ENCODE assay signal across 13 cellular contexts in genomic region chr16:70418274-70418992, GRCh38. TPM values are rescaled to one million over a fixed set of nuclear protein-coding genes. Genes with fewer than 3 reads are reported as not detected.
DNase-seq lines count a peak whose midpoint lies in the region; ATAC-seq and TF ChIP-seq lines count a peak whose summit lies in the region.
"Had no signal": no experiment of that assay in that cellular context is flagged by ENCODE, and none has a peak within 500 bp of the region (broad histone marks: within the 10 kb centered on the region; RNA-seq: fewer than 3 reads in every experiment).

No MANE protein-coding gene starts in this region.

- H3K9me3 Mint-ChIP-seq in activated CD8-positive, alpha-beta T cell treated with anti-CD3 and anti-CD28 coated beads for 36 hours = no peaks in the 10 kb centered on the region
- H3K9me3 Mint-ChIP-seq: CD14-positive monocyte had no signal

- peak overlapping the region; percentile 47 for H3K4me2 ChIP-seq in hepatocyte

- no peaks in the 10 kb centered on the region for H3K9me2 ChIP-seq in hepatocyte (replicated peaks; ENCODE audit: insufficient read depth)

- H3K4me3 ChIP-seq in hepatocyte = no peak overlapping the region

- peak overlapping the region; percentile 86 for H3K27ac Mint-ChIP-seq in activated CD8-positive, alpha-beta T cell treated with anti-CD3 and anti-CD28 coated beads for 36 hours

- H2AFZ ChIP-seq in hepatocyte = no peak overlapping the region

- intact Hi-C loops in activated CD8-positive, alpha-beta T cell treated with anti-CD3 and anti-CD28 coated beads for 36 hours (cut with micrococcal nuclease) = no loop called here

- H3K27ac ChIP-seq in hepatocyte = peak overlapping the region; percentile 46
- H3K27ac ChIP-seq: VCaP had no signal

- ATAC-seq in activated CD8-positive, alpha-beta T cell treated with anti-CD3 and anti-CD28 coated beads for 36 hours = peak; percentile 57
- ATAC-seq in HG03432 (IDR thresholded peaks at IDR 0.05; ENCODE audit: unreplicated experiment) (no peak), HG03460 (IDR thresholded peaks at IDR 0.05; ENCODE audit: unreplicated experiment) (no peak), HG02678 (IDR thresholded peaks at IDR 0.05; ENCODE audit: unreplicated experiment) (no peak)

- no peaks in the 10 kb centered on the region for H3K36me3 ChIP-seq in hepatocyte (replicated peaks; ENCODE audit: insufficient read depth, low read depth)

- H3K27me3 ChIP-seq in hepatocyte = no peaks in the 10 kb centered on the region

- peak overlapping the region; percentile 52 for H3K4me3 Mint-ChIP-seq in activated CD8-positive, alpha-beta T cell treated with anti-CD3 and anti-CD28 coated beads for 36 hours

- H3K4me1 ChIP-seq in hepatocyte (ENCODE audit: insufficient read depth) = peaks cover 65% of the 10 kb centered on the region

- peaks cover 94% of the 10 kb centered on the region for H3K79me2 ChIP-seq in hepatocyte

- H4K20me1 ChIP-seq in hepatocyte (ENCODE audit: insufficient read depth, poor library complexity, severe bottlenecking) = peaks cover 14% of the 10 kb centered on the region

- DNase-seq in stimulated activated CD4-positive, alpha-beta T cell treated with anti-CD3 and anti-CD28 coated beads, Interleukin-4, amount 100 ng/mL, for 1 hour = peak; percentile 22
- no peak for DNase-seq in stimulated activated CD4-positive, alpha-beta T cell treated with anti-CD3 and anti-CD28 coated beads, Interleukin-2, amount 100 ng/mL, for 48 hours
- peak; percentile 73 for DNase-seq in activated CD8-positive, alpha-beta T cell treated with anti-CD3 and anti-CD28 coated beads for 36 hours
- no peak for DNase-seq in hepatocyte (ENCODE audit: low spot score)
- DNase-seq in GF-D8 (lab: John Stamatoyannopoulos, UW) = no peak
- DNase-seq: amniotic stem cell, foreskin melanocyte, NCI-H524 had no signal

- no peaks in the 10 kb centered on the region for H3K9me3 ChIP-seq in hepatocyte (ENCODE audit: low read depth)

- peaks cover 58% of the 10 kb centered on the region for H3K4me1 Mint-ChIP-seq in activated CD8-positive, alpha-beta T cell treated with anti-CD3 and anti-CD28 coated beads for 36 hours (ENCODE audit: low read depth)

- TF ChIP-seq CTCF in activated CD8-positive, alpha-beta T cell treated with anti-CD3 and anti-CD28 coated beads for 36 hours (IDR thresholded peaks at IDR 0.05) = no peak
- no peak for TF ChIP-seq CTCF in hepatocyte (IDR thresholded peaks at IDR 0.05; ENCODE audit: poor library complexity)

- CTCF ChIA-PET in activated CD8-positive, alpha-beta T cell treated with anti-CD3 and anti-CD28 coated beads for 36 hours (lab: Charles Lee) = interaction anchor here (1.0 to 2.0 kb wide), 4 partner anchors 20 to 72 kb away, joined by 3 to 6 read pairs (median 5); partner anchors contain the start of genes DDX19A and ST3GAL2

- H3K27me3 Mint-ChIP-seq in activated CD8-positive, alpha-beta T cell treated with anti-CD3 and anti-CD28 coated beads for 36 hours = no peaks in the 10 kb centered on the region

- POLR2A ChIA-PET in activated CD8-positive, alpha-beta T cell treated with anti-CD3 and anti-CD28 coated beads for 36 hours (lab: Charles Lee) = interaction anchor here (1.0 to 1.9 kb wide), 6 partner anchors 8 to 44 kb away, joined by 3 to 9 read pairs (median 4); partner anchors contain the start of genes FCSK and ST3GAL2

- H3K36me3 Mint-ChIP-seq in activated CD8-positive, alpha-beta T cell treated with anti-CD3 and anti-CD28 coated beads for 36 hours (ENCODE audit: low read depth) = peaks cover 4% of the 10 kb centered on the region

- 95% methylated on average over 13 of the region's 13 CpGs for WGBS in hepatocyte (ENCODE audit: low lambda C conversion rate, missing lambda C conversion rate)

RNA-seq across cellular contexts. Expression of gene ST3GAL2, which starts 20.5 kb away (rescaled TPM):
- 10 to 100 TPM; 13.2 to 19.0 TPM for total RNA-seq in activated CD8-positive, alpha-beta T cell treated with anti-CD3 and anti-CD28 coated beads for 36 hours
- total RNA-seq in hepatocyte = 24.2 and 29.2 TPM in 2 replicates
- 20.8 and 25.6 TPM in 2 replicates for polyA plus RNA-seq in hepatocyte

RNA-seq across cellular contexts. Expression of gene FCSK, which starts 36.0 kb away (rescaled TPM):
- total RNA-seq in activated CD8-positive, alpha-beta T cell treated with anti-CD3 and anti-CD28 coated beads for 36 hours = 10 to 100 TPM; 11.0 to 11.1 TPM
- total RNA-seq in hepatocyte = 13.3 and 25.9 TPM in 2 replicates
- polyA plus RNA-seq in hepatocyte = 12.1 and 15.7 TPM in 2 replicates

Comparison
In these comparisons a context has a peak if more than half of its experiments do, and no peak if none do; other contexts are left out.
1. DNase-seq: peak in stimulated activated CD4-positive, alpha-beta T cell treated with anti-CD3 and anti-CD28 coated beads, Interleukin-4, amount 100 ng/mL, for 1 hour (single experiment) and activated CD8-positive, alpha-beta T cell treated with anti-CD3 and anti-CD28 coated beads for 36 hours (single experiment); none in stimulated activated CD4-positive, alpha-beta T cell treated with anti-CD3 and anti-CD28 coated beads, Interleukin-2, amount 100 ng/mL, for 48 hours (0 of 2), hepatocyte (single experiment) and GF-D8 (single experiment).